In the genomic region with DNA sequence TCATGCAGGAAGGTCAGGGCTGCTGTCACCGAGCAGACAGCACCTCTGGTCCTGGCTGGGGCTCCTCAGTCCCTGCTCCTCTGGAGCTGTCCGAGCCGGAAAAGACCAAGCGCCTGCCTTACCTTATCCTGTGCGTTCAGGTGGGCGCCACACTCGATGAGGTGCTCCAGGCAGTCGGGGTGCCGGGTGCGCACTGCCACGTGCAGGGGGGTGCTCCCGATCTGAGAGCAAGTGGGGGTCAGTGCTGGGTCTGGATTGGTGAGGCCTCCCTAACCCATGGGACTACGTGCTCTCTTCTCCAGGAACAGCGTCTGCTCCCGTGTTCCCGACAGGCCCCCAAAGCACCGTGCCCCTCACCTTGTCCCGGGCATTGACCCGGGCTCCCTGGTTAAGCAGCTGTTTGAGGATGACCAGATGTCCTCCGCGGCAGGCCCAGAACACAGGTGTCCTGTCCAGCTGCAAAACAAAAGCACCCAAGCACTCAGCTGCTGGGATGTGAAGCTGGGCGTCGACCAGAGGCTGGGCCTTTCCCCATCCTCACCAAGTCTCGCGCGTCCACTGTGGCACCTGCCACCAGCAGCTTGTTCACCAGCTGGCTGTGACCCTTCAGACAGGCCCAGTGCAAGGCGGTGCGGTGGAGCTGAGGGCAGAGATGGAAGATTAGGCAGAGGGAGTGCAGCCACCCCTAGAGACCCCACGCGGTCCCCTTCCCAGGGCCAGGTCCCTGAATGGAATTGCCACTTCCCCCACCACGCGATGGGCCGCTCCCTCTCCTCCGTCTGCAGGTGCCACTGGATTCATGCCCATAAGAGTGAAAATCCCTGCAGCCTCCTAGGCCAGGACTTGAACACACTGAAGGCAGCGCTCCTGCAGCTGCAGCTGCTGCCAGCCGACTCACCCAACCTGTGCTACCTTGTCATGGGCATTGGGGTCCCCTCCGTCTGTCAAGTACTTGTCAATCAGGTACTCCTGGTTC, we compare ENCODE assay signal across 12 cellular contexts. TPM values are rescaled to one million over a fixed set of nuclear protein-coding genes. Genes with fewer than 3 reads are reported as not detected.
A peak's percentile ranks its signal among the peaks of the same experiment; 100 is the strongest.
DNase-seq lines count a peak whose midpoint lies in the region; TF ChIP-seq lines count a peak whose summit lies in the region.
"Had no signal": no experiment of that assay in that cellular context is flagged by ENCODE, and none has a peak within 500 bp of the region (broad histone marks: within the 10 kb centered on the region; RNA-seq: fewer than 3 reads in every experiment).

No MANE protein-coding gene starts in this region.

- intact Hi-C loops in stomach (cut with DNase I; ENCODE audit: low total_unique reads) = no loop called here

- H3K27ac ChIP-seq in HL-60 (replicated peaks) (peak overlapping the region; percentile 38), osteoblast (ENCODE audit: low read depth, low read length) (no peak overlapping the region), stomach (peak overlapping the region in 1 of 5 donors; percentile 35)
- H3K27ac ChIP-seq in effector memory CD4-positive, alpha-beta T cell (ENCODE audit: insufficient read depth, low read length, poor library complexity, severe bottlenecking) = no peak overlapping the region
- H3K27ac ChIP-seq: 22Rv1, tibial artery had no signal

- no peaks in the 10 kb centered on the region for H4K20me1 ChIP-seq in osteoblast (ENCODE audit: insufficient read depth, low read length)

- TF ChIP-seq CTCF in HL-60 (IDR thresholded peaks at IDR 0.05; ENCODE audit: insufficient read depth, low read length) (no peak), osteoblast (IDR thresholded peaks at IDR 0.05; ENCODE audit: extremely low read depth, low read depth, low read length) (no peak), stomach (IDR thresholded peaks at IDR 0.05) (no peak)

- H3K79me2 ChIP-seq in osteoblast (ENCODE audit: insufficient read depth, low read length) = no peaks in the 10 kb centered on the region

- 83 to 90% (median 87%) methylated on average over 17 to 37 of the region's 37 CpGs for WGBS in stomach, 5 donors

- no peak overlapping the region for H3K4me3 ChIP-seq in HL-60 (replicated peaks; ENCODE audit: insufficient read depth, low read length)
- peak overlapping the region; percentile 38 for H3K4me3 ChIP-seq in effector memory CD4-positive, alpha-beta T cell (ENCODE audit: insufficient read depth, low read depth, low read length, poor library complexity, severe bottlenecking)
- H3K4me3 ChIP-seq in osteoblast (ENCODE audit: insufficient read depth, low read length) = no peak overlapping the region
- peak overlapping the region in 1 of 4 donors; percentile 37 for H3K4me3 ChIP-seq in stomach
- H3K4me3 ChIP-seq: tibial artery had no signal

- H2AFZ ChIP-seq in osteoblast (ENCODE audit: low read length) = no peak overlapping the region

- H3K4me2 ChIP-seq in osteoblast (ENCODE audit: insufficient read depth, low read length) = no peak overlapping the region

- peaks cover 5% of the 10 kb centered on the region for H3K36me3 ChIP-seq in effector memory CD4-positive, alpha-beta T cell (ENCODE audit: control insufficient read depth, insufficient read depth, low read length)
- H3K36me3 ChIP-seq in osteoblast (ENCODE audit: insufficient read depth, low read length) (no peaks in the 10 kb centered on the region), stomach (peaks cover under 1 to 28% (median 17%) of the 10 kb centered on the region in 4 donors)

- TF ChIP-seq POLR2A in stomach (IDR thresholded peaks at IDR 0.05) = no peak

- no peak for TF ChIP-seq EP300 in stomach (IDR thresholded peaks at IDR 0.05)

- no peaks in the 10 kb centered on the region for H3K27me3 ChIP-seq in HL-60 (ENCODE audit: insufficient read depth, poor library complexity, severe bottlenecking)
- no peaks in the 10 kb centered on the region for H3K27me3 ChIP-seq in effector memory CD4-positive, alpha-beta T cell (replicated peaks; ENCODE audit: control insufficient read depth, insufficient read depth, low read length, poor library complexity, severe bottlenecking)
- no peaks in the 10 kb centered on the region for H3K27me3 ChIP-seq in osteoblast (ENCODE audit: insufficient read depth, low read length)
- no peaks in the 10 kb centered on the region for H3K27me3 ChIP-seq in stomach
- H3K27me3 ChIP-seq: tibial artery had no signal

- no peaks in the 10 kb centered on the region for H3K9me3 ChIP-seq in effector memory CD4-positive, alpha-beta T cell (ENCODE audit: control insufficient read depth, low read length)
- H3K9me3 ChIP-seq in osteoblast (ENCODE audit: low read depth, low read length) = no peaks in the 10 kb centered on the region
- H3K9me3 ChIP-seq in stomach = no peaks in the 10 kb centered on the region
- H3K9me3 ChIP-seq: Caco-2, tibial artery had no signal

- DNase-seq in DMS53 (lab: John Stamatoyannopoulos, UW) (peak; percentile 72), DMS53 treated with DMSO at 0.1 percent for 48 hours (lab: John Stamatoyannopoulos, UW; ENCODE audit: unreplicated experiment) (no peak), HL-60 (ENCODE audit: low read depth in 1 of 2, low spot score in 1 of 2) (no peak), osteoblast (ENCODE audit: insufficient read length, low spot score, missing footprints) (peak; percentile 57), NCI-H345 (lab: John Stamatoyannopoulos, UW) (no peak), stomach (no peak), Kasumi-1 (lab: John Stamatoyannopoulos, UW) (no peak)
- no peak for DNase-seq in effector memory CD4-positive, alpha-beta T cell
- DNase-seq: Caco-2, NCI-H2171 treated with DMSO at 0.1 percent for 48 hours, tibial artery had no signal

- peaks cover 18% of the 10 kb centered on the region for H3K4me1 ChIP-seq in effector memory CD4-positive, alpha-beta T cell (ENCODE audit: control insufficient read depth, insufficient read depth, low read length, poor library complexity, severe bottlenecking)
- H3K4me1 ChIP-seq in osteoblast (ENCODE audit: insufficient read depth, low read length) (no peaks in the 10 kb centered on the region), stomach (peaks cover 11 to 19% (median 17%) of the 10 kb centered on the region in 4 donors)

RNA-seq across cellular contexts. Expression of a gene that starts 3.7 kb away (rescaled TPM):
- total RNA-seq in osteoblast (1.8 and 2.1 TPM in 2 replicates), stomach (1 to 10 TPM in 4 of 5 donors, not detected in 1; 1.3 to 3.6 (median 2.0) TPM)
- 1 to 10 TPM in 2 of 3 donors, under 1 TPM in 1; 1.00 to 2.9 (median 2.4) TPM for polyA plus RNA-seq in stomach

RNA-seq across cellular contexts. Expression of a gene that starts 17.7 kb away (rescaled TPM):
- total RNA-seq in osteoblast (5.1 and 5.9 TPM in 2 replicates), stomach (10 to 100 TPM in 3 of 5 donors, 1 to 10 TPM in 2; 2.8 to 32.1 (median 11.3) TPM)
- polyA plus RNA-seq in stomach = 10 to 100 TPM; 11.5 to 18.0 (median 14.1) TPM

RNA-seq across cellular contexts. Expression of a gene that starts 24.1 kb away (rescaled TPM):
- 8.7 and 8.8 TPM in 2 replicates for total RNA-seq in osteoblast
- 100 to 1,000 TPM in 1 of 5 donors, 10 to 100 TPM in 3, 1 to 10 TPM in 1; 6.2 to 107 (median 23.3) TPM for total RNA-seq in stomach
- 1 to 10 TPM; 4.6 to 8.4 (median 6.3) TPM for polyA plus RNA-seq in stomach

RNA-seq across cellular contexts. Expression of a gene that starts 29.7 kb away (rescaled TPM):
- total RNA-seq in osteoblast (28.0 and 29.7 TPM in 2 replicates), stomach (10 to 100 TPM; 10.7 to 78.8 (median 24.4) TPM)
- 10 to 100 TPM in 1 of 3 donors, 1 to 10 TPM in 2; 5.7 to 15.8 (median 8.0) TPM for polyA plus RNA-seq in stomach

Comparison
In these comparisons a context has a peak if more than half of its experiments do, and no peak if none do; other contexts are left out.
1. DNase-seq: peak in DMS53 (single experiment) and osteoblast (single experiment); none in DMS53 treated with DMSO at 0.1 percent for 48 hours (single experiment), HL-60 (0 of 2), effector memory CD4-positive, alpha-beta T cell (0 of 3), NCI-H345 (single experiment), stomach (single experiment) and Kasumi-1 (0 of 2).